Comparison of ENCODE assay signal across 8 cellular contexts in the genomic region with DNA sequence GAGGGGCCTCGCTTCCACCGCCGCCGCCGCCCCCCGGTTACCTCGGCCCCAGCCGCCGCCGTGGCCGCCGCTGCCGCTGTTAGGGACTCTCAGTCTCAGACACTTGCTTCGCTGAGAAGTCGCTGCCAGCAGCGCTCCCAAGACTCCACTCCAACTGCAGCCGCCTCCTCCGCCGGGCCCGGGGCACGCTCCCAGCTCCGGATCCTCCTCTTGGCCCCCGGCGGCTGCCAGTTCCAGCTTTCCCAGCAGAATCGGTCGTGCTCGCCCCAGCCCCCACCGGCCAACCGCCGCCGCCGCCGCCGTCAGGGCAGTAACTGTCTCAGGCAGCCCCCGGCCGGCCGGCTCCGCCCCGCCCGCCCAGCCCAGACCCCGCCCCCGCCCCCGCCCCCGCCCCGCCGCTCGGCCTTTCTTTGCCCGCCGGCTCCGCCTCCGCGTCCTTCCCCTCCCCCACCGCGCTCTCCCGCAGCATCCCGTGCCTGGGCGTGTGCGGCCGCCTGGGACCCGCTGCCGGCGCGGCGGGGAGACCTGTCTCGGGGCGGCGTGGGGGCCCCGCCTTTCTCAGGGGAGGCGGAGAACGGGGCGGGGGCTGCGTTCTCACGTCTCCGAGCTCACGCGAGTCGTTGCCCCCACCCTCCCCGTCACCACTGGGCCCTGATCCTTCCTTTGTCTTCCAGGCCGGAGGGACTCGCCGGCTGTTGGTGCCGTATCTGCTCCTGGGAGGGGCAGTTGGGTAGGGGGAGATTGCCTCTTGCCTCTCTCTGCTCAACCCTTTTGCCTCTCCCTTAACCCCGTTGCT. TPM values are rescaled to one million over a fixed set of nuclear protein-coding genes. Genes with fewer than 3 reads are reported as not detected.
DNase-seq lines count a peak whose midpoint lies in the region; ATAC-seq and TF ChIP-seq lines count a peak whose summit lies in the region.

A gene with protein sequence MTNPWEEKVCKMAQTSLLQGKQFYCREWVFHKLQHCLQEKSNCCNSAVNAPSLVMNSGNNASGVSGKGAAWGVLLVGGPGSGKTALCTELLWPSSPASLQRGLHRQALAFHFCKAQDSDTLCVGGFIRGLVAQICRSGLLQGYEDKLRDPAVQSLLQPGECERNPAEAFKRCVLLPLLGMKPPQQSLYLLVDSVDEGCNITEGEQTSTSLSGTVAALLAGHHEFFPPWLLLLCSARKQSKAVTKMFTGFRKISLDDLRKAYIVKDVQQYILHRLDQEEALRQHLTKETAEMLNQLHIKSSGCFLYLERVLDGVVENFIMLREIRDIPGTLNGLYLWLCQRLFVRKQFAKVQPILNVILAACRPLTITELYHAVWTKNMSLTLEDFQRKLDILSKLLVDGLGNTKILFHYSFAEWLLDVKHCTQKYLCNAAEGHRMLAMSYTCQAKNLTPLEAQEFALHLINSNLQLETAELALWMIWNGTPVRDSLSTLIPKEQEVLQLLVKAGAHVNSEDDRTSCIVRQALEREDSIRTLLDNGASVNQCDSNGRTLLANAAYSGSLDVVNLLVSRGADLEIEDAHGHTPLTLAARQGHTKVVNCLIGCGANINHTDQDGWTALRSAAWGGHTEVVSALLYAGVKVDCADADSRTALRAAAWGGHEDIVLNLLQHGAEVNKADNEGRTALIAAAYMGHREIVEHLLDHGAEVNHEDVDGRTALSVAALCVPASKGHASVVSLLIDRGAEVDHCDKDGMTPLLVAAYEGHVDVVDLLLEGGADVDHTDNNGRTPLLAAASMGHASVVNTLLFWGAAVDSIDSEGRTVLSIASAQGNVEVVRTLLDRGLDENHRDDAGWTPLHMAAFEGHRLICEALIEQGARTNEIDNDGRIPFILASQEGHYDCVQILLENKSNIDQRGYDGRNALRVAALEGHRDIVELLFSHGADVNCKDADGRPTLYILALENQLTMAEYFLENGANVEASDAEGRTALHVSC (N-terminal part only) (minus strand): TSS at position 316 of the 796 bp plus-strand sequence. CDS start 2,221 bp downstream, outside the sequence.

- no peaks in the 10 kb centered on the region for H3K9me2 ChIP-seq in SK-N-SH

- peak within 1 kb of the TSS; percentile 81 for H3K4me3 ChIP-seq in GM06990 (replicated peaks; ENCODE audit: low read depth, low read length)
- H3K4me3 ChIP-seq in HFF-Myc (replicated peaks; ENCODE audit: low read depth, low read length), result peak within 1 kb of the TSS; percentile 78
- H3K4me3 ChIP-seq in SK-N-SH (ENCODE audit: low read depth in 2 of 2, low read length in 1 of 2), result peak within 1 kb of the TSS; percentile 86 to 88
- H3K4me3 ChIP-seq in ovary, result peak within 1 kb of the TSS; percentile 71
- H3K4me3 ChIP-seq in tibial nerve, result peak within 1 kb of the TSS; percentile 64 to 93 (median 90)

- peak within 1 kb of the TSS; percentile 73 for H2AFZ ChIP-seq in SK-N-SH (ENCODE audit: low read depth)

- H3K79me2 ChIP-seq in SK-N-SH (ENCODE audit: insufficient read depth), result peaks cover 45% of the 10 kb centered on the region

- H3K4me2 ChIP-seq in SK-N-SH, result peak within 1 kb of the TSS; percentile 74

- H3K27ac ChIP-seq in SK-N-SH (ENCODE audit: low read depth in 2 of 2, low read length in 1 of 2), result peak within 1 kb of the TSS; percentile 98 to 100
- peak within 1 kb of the TSS; percentile 83 to 98 for H3K27ac ChIP-seq in ovary
- peak within 1 kb of the TSS; percentile 93 to 97 (median 94) for H3K27ac ChIP-seq in tibial nerve

- peak; percentile 76 for TF ChIP-seq POLR2A in ovary (IDR thresholded peaks at IDR 0.05)
- TF ChIP-seq POLR2A in tibial nerve (IDR thresholded peaks at IDR 0.05), result peak; percentile 79 to 85

- peak within 1 kb of the TSS; percentile 87 for H3K9ac ChIP-seq in SK-N-SH

- CTCF ChIA-PET in SK-N-SH (lab: Yijun Ruan, JAX), result interaction anchor here (0.6 to 3.3 kb wide), 4 partner anchors 9 to 571 kb away, joined by 3 to 15 read pairs (median 3); no protein-coding TSS in a partner anchor

- H3K9me3 ChIP-seq in SK-N-SH (no peaks in the 10 kb centered on the region), ovary (no peaks in the 10 kb centered on the region), tibial nerve (no peaks in the 10 kb centered on the region)

- TF ChIP-seq CTCF in GM06990 (IDR thresholded peaks at IDR 0.05; ENCODE audit: insufficient read depth, low read length, poor library complexity, severe bottlenecking) (no peak), HFF-Myc (IDR thresholded peaks at IDR 0.05; ENCODE audit: low read depth, low read length, missing control alignments) (no peak), SK-N-SH (IDR thresholded peaks at IDR 0.05) (no peak), ovary (IDR thresholded peaks at IDR 0.05) (no peak), tibial nerve (IDR thresholded peaks at IDR 0.05) (peak in 1 of 5 experiments; percentile 8)

- H3K36me3 ChIP-seq in GM06990 (ENCODE audit: control insufficient read depth, insufficient read depth, low read length) (no peaks in the 10 kb centered on the region), SK-N-SH (replicated peaks in 1 of 2; ENCODE audit: control insufficient read depth in 1 of 2, insufficient read depth in 2 of 2, low read length in 1 of 2) (peaks cover under 1 to 28% of the 10 kb centered on the region in 2 experiments), ovary (no peaks in the 10 kb centered on the region), tibial nerve (no peaks in the 10 kb centered on the region)

- H3K27me3 ChIP-seq in GM06990 (replicated peaks; ENCODE audit: control insufficient read depth, insufficient read depth, low read length) (no peaks in the 10 kb centered on the region), SK-N-SH (ENCODE audit: insufficient read depth) (no peaks in the 10 kb centered on the region), ovary (no peaks in the 10 kb centered on the region), tibial nerve (no peaks in the 10 kb centered on the region)

- peak within 1 kb of the TSS; percentile 83 for H3K4me3 Mint-ChIP-seq in activated naive CD8-positive, alpha-beta T cell treated with anti-CD3 and anti-CD28 coated beads, Interleukin-2, amount 50 U/mL, for 24 hours

- H3K4me1 ChIP-seq in SK-N-SH (ENCODE audit: control insufficient read depth in 1 of 2, insufficient read depth in 2 of 2, low read depth in 1 of 2, low read length in 1 of 2) (peaks cover 15 to 17% of the 10 kb centered on the region in 2 experiments; a peak in 3 of 4 replicates), ovary (ENCODE audit: insufficient read depth) (peaks cover 5% of the 10 kb centered on the region), tibial nerve (peaks cover 0 to 43% (median 10%) of the 10 kb centered on the region in 4 donors)

- intact Hi-C loops in Right ventricle myocardium superior (cut with DNase I) (no loop called here), ovary (cut with DNase I) (no loop called here)

- no peaks in the 10 kb centered on the region for H3K36me3 Mint-ChIP-seq in activated naive CD8-positive, alpha-beta T cell treated with anti-CD3 and anti-CD28 coated beads, Interleukin-2, amount 50 U/mL, for 24 hours (ENCODE audit: low read depth)

- H3K27me3 Mint-ChIP-seq in activated naive CD8-positive, alpha-beta T cell treated with anti-CD3 and anti-CD28 coated beads, Interleukin-2, amount 50 U/mL, for 24 hours, result peaks cover 2% of the 10 kb centered on the region

- peaks cover 38% of the 10 kb centered on the region for H3F3A ChIP-seq in SK-N-SH (replicated peaks; ENCODE audit: insufficient read depth)

- H3K9me3 Mint-ChIP-seq in activated naive CD8-positive, alpha-beta T cell treated with anti-CD3 and anti-CD28 coated beads, Interleukin-2, amount 50 U/mL, for 24 hours, result no peaks in the 10 kb centered on the region

- peak within 1 kb of the TSS; percentile 69 for H3K27ac Mint-ChIP-seq in activated naive CD8-positive, alpha-beta T cell treated with anti-CD3 and anti-CD28 coated beads, Interleukin-2, amount 50 U/mL, for 24 hours

- POLR2A ChIA-PET in SK-N-SH (lab: Yijun Ruan, JAX), result interaction anchor here (0.6 to 1.5 kb wide), 5 partner anchors 23 to 526 kb away, joined by 3 to 6 read pairs (median 3); no protein-coding TSS in a partner anchor

- peaks cover 6% of the 10 kb centered on the region for H3K4me1 Mint-ChIP-seq in activated naive CD8-positive, alpha-beta T cell treated with anti-CD3 and anti-CD28 coated beads, Interleukin-2, amount 50 U/mL, for 24 hours

- TF ChIP-seq RAD21 in SK-N-SH (IDR thresholded peaks at IDR 0.05; ENCODE audit: low read length), result no peak; the same call in 1 of the 2 replicates

- H4K20me1 ChIP-seq in SK-N-SH (ENCODE audit: insufficient read depth), result peaks cover 37% of the 10 kb centered on the region

- ATAC-seq in activated naive CD8-positive, alpha-beta T cell treated with anti-CD3 and anti-CD28 coated beads, Interleukin-2, amount 50 U/mL, for 24 hours, result peak; percentile 71
- ATAC-seq in Right ventricle myocardium superior (ENCODE audit: poor library complexity), result peak; percentile 93

- 0% methylated on average over 4 of the region's 83 CpGs for WGBS in SK-N-SH (ENCODE audit: low lambda C conversion rate)
- WGBS in ovary, 3 donors, result 1 to 2% (median 1%) methylated on average over 44 to 82 of the region's 83 CpGs
- 0 to 1% methylated on average over 28 to 52 of the region's 83 CpGs for WGBS in tibial nerve, 2 donors

- 0 out of 4 replicates have a peak, but pooled peaks have one; percentile 6 to 41 for TF ChIP-seq EP300 in SK-N-SH (IDR thresholded peaks at IDR 0.05; ENCODE audit: borderline replicate concordance in 1 of 2, low read depth in 1 of 2, low read length in 1 of 2)
- no peak for TF ChIP-seq EP300 in ovary (IDR thresholded peaks at IDR 0.05)
- TF ChIP-seq EP300 in tibial nerve (IDR thresholded peaks at IDR 0.05), result peak in 1 of 2 donors; percentile 85

- DNase-seq in GM06990 (ENCODE audit: extremely low read depth, insufficient read length) (peak; percentile 81), HFF-Myc (ENCODE audit: extremely low read depth, low read depth) (no peak), MV-4-11 (lab: John Stamatoyannopoulos, UW) (peak; percentile 62), SK-N-SH (peak; percentile 93), Right ventricle myocardium superior (peak; percentile 94), ovary (peak; percentile 89 to 95 (median 94)), tibial nerve (ENCODE audit: low spot score in 2 of 2) (peak; percentile 79 to 80)
- peak; percentile 64 for DNase-seq in activated naive CD8-positive, alpha-beta T cell treated with anti-CD3 and anti-CD28 coated beads, Interleukin-2, amount 50 U/mL, for 24 hours

TF ChIP-seq in SK-N-SH, 30 proteins besides CTCF, POLR2A, EP300 and RAD21 (continues in another document):
- TF ChIP-seq TCF12 (IDR thresholded peaks at IDR 0.05) (peak; percentile 13; the same call in 1 of the 2 replicates), FOSL2 (IDR thresholded peaks at IDR 0.05; ENCODE audit: borderline replicate concordance, low read depth) (peak; percentile 1; the same call in 1 of the 2 replicates), NRF1 (IDR thresholded peaks at IDR 0.05; ENCODE audit: low read depth, low read length) (no peak), NFIC (IDR thresholded peaks at IDR 0.05; ENCODE audit: borderline replicate concordance) (peak; percentile 4; the same call in 1 of the 2 replicates), GABPA (IDR thresholded peaks at IDR 0.05; ENCODE audit: low read depth) (no peak)

RNA-seq across cellular contexts. Expression of the gene that starts here (rescaled TPM):
- 13.5 and 18.3 TPM in 2 replicates for polyA plus RNA-seq in SK-N-SH (2012; rRNA removed)
- 16.6 and 17.1 TPM in 2 replicates for polyA plus RNA-seq in SK-N-SH (2012; cell fraction: cytosol; rRNA removed)
- polyA plus RNA-seq in SK-N-SH (2012; cell fraction: nucleus; rRNA removed), result 10.8 and 27.7 TPM in 2 replicates
- total RNA-seq in Right ventricle myocardium superior, result 5.3 TPM
- 10 to 100 TPM in 6 of 7 donors, 1 to 10 TPM in 1; 7.4 to 17.3 (median 12.9) TPM for total RNA-seq in ovary
- 10 to 100 TPM in 1 of 2 donors, 1 to 10 TPM in 1; 8.9 to 14.3 TPM for polyA plus RNA-seq in ovary
- 10 to 100 TPM; 16.5 to 26.4 (median 19.5) TPM for total RNA-seq in tibial nerve
